ENCODE assay signal across 25 cellular contexts in genomic region chr18:67354091-67354490, GRCh38.
"Had no signal": no experiment of that assay in that cellular context is flagged by ENCODE, and none has a peak within 500 bp of the region (broad histone marks: within the 10 kb centered on the region; RNA-seq: fewer than 3 reads in every experiment).

No MANE protein-coding gene starts in this region.

- H3K27me3 Mint-ChIP-seq: activated CD4-positive, alpha-beta T cell treated with anti-CD3 and anti-CD28 coated beads, Interleukin-2, amount 10 ng/mL, durations not matched to agents 24 days and 14 days; activated naive CD8-positive, alpha-beta T cell treated with anti-CD3 and anti-CD28 coated beads for 36 hours; activated T-helper 17 cell treated with anti-CD3 and anti-CD28 coated beads, Interleukin-2, amount 50 U/mL, for 72 hours had no signal

- ATAC-seq: activated CD8-positive, alpha-beta T cell treated with anti-CD3 and anti-CD28 coated beads for 36 hours; activated T-cell treated with anti-CD3 and anti-CD28 coated beads, Interleukin-2, amount 50 U/mL, for 72 hours; activated T-helper 17 cell treated with anti-CD3 and anti-CD28 coated beads, Interleukin-2, amount 50 U/mL, for 72 hours; body of pancreas; PC-3 had no signal

- H3K4me3 Mint-ChIP-seq: activated CD4-positive, alpha-beta T cell treated with anti-CD3 and anti-CD28 coated beads, Interleukin-2, amount 10 ng/mL, durations not matched to agents 24 days and 14 days; activated CD8-positive, alpha-beta T cell treated with anti-CD3 and anti-CD28 coated beads for 36 hours; activated naive CD8-positive, alpha-beta T cell treated with anti-CD3 and anti-CD28 coated beads for 36 hours; activated T-cell treated with anti-CD3 and anti-CD28 coated beads, Interleukin-2, amount 50 U/mL, for 72 hours; activated T-helper 17 cell treated with anti-CD3 and anti-CD28 coated beads, Interleukin-2, amount 50 U/mL, for 72 hours had no signal

- DNase-seq: activated CD4-positive, alpha-beta T cell treated with anti-CD3 and anti-CD28 coated beads, Interleukin-2, amount 10 ng/mL, durations not matched to agents 24 days and 14 days; activated CD4-positive, alpha-beta T cell treated with anti-CD3 and anti-CD28 coated beads, Interleukin-2, amount 50 U/mL, for 4 hours; activated CD8-positive, alpha-beta T cell treated with anti-CD3 and anti-CD28 coated beads for 36 hours; activated effector memory CD4-positive, alpha-beta T cell treated with anti-CD3 and anti-CD28 coated beads, Interleukin-2, amount 50 U/mL, for 16 hours; activated naive CD4-positive, alpha-beta T cell; activated naive CD4-positive, alpha-beta T cell treated with anti-CD3 and anti-CD28 coated beads, Interleukin-2, amount 50 U/mL, for 16 hours; activated naive CD8-positive, alpha-beta T cell treated with anti-CD3 and anti-CD28 coated beads for 36 hours; activated T-cell treated with anti-CD3 and anti-CD28 coated beads, Interleukin-2, amount 50 U/mL, for 1 hour; activated T-cell treated with anti-CD3 and anti-CD28 coated beads, Interleukin-2, amount 50 U/mL, for 72 hours; amniotic stem cell; body of pancreas; NCI-H1092 treated with DMSO at 0.1 percent for 48 hours; NCI-H1417; NCI-H187 treated with DMSO at 0.1 percent for 48 hours; NCI-H2081; NCI-H345; NCI-H524 treated with DMSO at 0.1 percent for 48 hours; NK-92 treated with Interleukin-12 subunit alpha and Interleukin-12 subunit beta, amount 100 ng/mL, for 24 hours; PC-3; Peyer's patch; RPMI8226; SHP77 treated with DMSO at 0.1 percent for 48 hours; T1000; WERI-Rb-1 had no signal

- H3K4me1 Mint-ChIP-seq: activated CD4-positive, alpha-beta T cell treated with anti-CD3 and anti-CD28 coated beads, Interleukin-2, amount 10 ng/mL, durations not matched to agents 24 days and 14 days; activated T-helper 17 cell treated with anti-CD3 and anti-CD28 coated beads, Interleukin-2, amount 50 U/mL, for 72 hours had no signal

- H3K27ac Mint-ChIP-seq: activated CD4-positive, alpha-beta T cell treated with anti-CD3 and anti-CD28 coated beads, Interleukin-2, amount 10 ng/mL, durations not matched to agents 24 days and 14 days; activated CD8-positive, alpha-beta T cell treated with anti-CD3 and anti-CD28 coated beads for 36 hours; activated naive CD8-positive, alpha-beta T cell treated with anti-CD3 and anti-CD28 coated beads for 36 hours; activated T-cell treated with anti-CD3 and anti-CD28 coated beads, Interleukin-2, amount 50 U/mL, for 72 hours; activated T-helper 17 cell treated with anti-CD3 and anti-CD28 coated beads, Interleukin-2, amount 50 U/mL, for 72 hours had no signal
